Comparison of ENCODE assay signal across 11 cellular contexts in genomic region chr20:25254986-25255680, GRCh38. TPM values are rescaled to one million over a fixed set of nuclear protein-coding genes. Genes with fewer than 3 reads are reported as not detected.
A peak's percentile ranks its signal among the peaks of the same experiment; 100 is the strongest.
DNase-seq lines count a peak whose midpoint lies in the region; ATAC-seq and TF ChIP-seq lines count a peak whose summit lies in the region.
"Had no signal": no experiment of that assay in that cellular context is flagged by ENCODE, and none has a peak within 500 bp of the region (broad histone marks: within the 10 kb centered on the region; RNA-seq: fewer than 3 reads in every experiment).

No MANE protein-coding gene starts in this region.

- peak overlapping the region; percentile 50 for H3K4me2 ChIP-seq in neural progenitor cell

- H3K27me3 ChIP-seq in neural progenitor cell: no peaks in the 10 kb centered on the region

- ATAC-seq in activated CD8-positive, alpha-beta T cell treated with anti-CD3 and anti-CD28 coated beads for 36 hours: no peak
- no peak for ATAC-seq in GM21390 (IDR thresholded peaks at IDR 0.05; ENCODE audit: unreplicated experiment)
- ATAC-seq: activated naive CD4-positive, alpha-beta T cell treated with anti-CD3 and anti-CD28 coated beads, Interleukin-2, amount 50 U/mL, for 72 hours had no signal

- CTCF ChIA-PET in activated CD8-positive, alpha-beta T cell treated with anti-CD3 and anti-CD28 coated beads for 36 hours (lab: Charles Lee): no interaction called here

- H3K9ac ChIP-seq in neural progenitor cell: no peak overlapping the region

- peaks cover 50% of the 10 kb centered on the region for H3K4me1 ChIP-seq in neural progenitor cell

- H3K36me3 ChIP-seq in neural progenitor cell: peaks cover 2% of the 10 kb centered on the region

- intact Hi-C loops in head of caudate nucleus (cut with DNase I): no loop called here
- intact Hi-C loops in activated CD8-positive, alpha-beta T cell treated with anti-CD3 and anti-CD28 coated beads for 36 hours (cut with micrococcal nuclease): loop anchor here (5.0 kb wide), 1 partner anchor 58 kb away; the partner anchor contains the start of gene ENTPD6

- peaks cover 2% of the 10 kb centered on the region for H3K27me3 Mint-ChIP-seq in neural progenitor cell (ENCODE audit: insufficient read depth, low read depth)
- H3K27me3 Mint-ChIP-seq in activated CD8-positive, alpha-beta T cell treated with anti-CD3 and anti-CD28 coated beads for 36 hours: no peaks in the 10 kb centered on the region
- H3K27me3 Mint-ChIP-seq: B cell had no signal

- TF ChIP-seq CTCF in AG09309 (IDR thresholded peaks at IDR 0.05; ENCODE audit: control insufficient read depth, insufficient read depth, low read depth, low read length, missing control alignments) (peak; percentile 4), neural progenitor cell (IDR thresholded peaks at IDR 0.05) (no peak)
- no peak for TF ChIP-seq CTCF in activated CD8-positive, alpha-beta T cell treated with anti-CD3 and anti-CD28 coated beads for 36 hours (IDR thresholded peaks at IDR 0.05)

- H2AFZ ChIP-seq in neural progenitor cell (replicated peaks): no peak overlapping the region

- peaks cover 59% of the 10 kb centered on the region for H4K20me1 ChIP-seq in neural progenitor cell (ENCODE audit: low read depth)

- H3F3A ChIP-seq in neural progenitor cell (ENCODE audit: low read depth): peaks cover 20% of the 10 kb centered on the region

- H3K27ac Mint-ChIP-seq in neural progenitor cell: no peak overlapping the region
- no peak overlapping the region for H3K27ac Mint-ChIP-seq in activated CD8-positive, alpha-beta T cell treated with anti-CD3 and anti-CD28 coated beads for 36 hours
- H3K27ac Mint-ChIP-seq: B cell had no signal

- no peak overlapping the region for H3K4me3 Mint-ChIP-seq in neural progenitor cell
- H3K4me3 Mint-ChIP-seq in activated CD8-positive, alpha-beta T cell treated with anti-CD3 and anti-CD28 coated beads for 36 hours: no peak overlapping the region
- H3K4me3 Mint-ChIP-seq: B cell had no signal

- no peak for DNase-seq in AG09309 (ENCODE audit: low read depth)
- DNase-seq in SK-N-DZ (ENCODE audit: low spot score): peak; percentile 91
- DNase-seq in head of caudate nucleus: peak in 37 of 42 donors; percentile 34 to 88 (median 63)
- no peak for DNase-seq in neural progenitor cell (ENCODE audit: low spot score)
- DNase-seq in activated CD8-positive, alpha-beta T cell treated with anti-CD3 and anti-CD28 coated beads for 36 hours: no peak
- DNase-seq in COR-L47 (lab: John Stamatoyannopoulos, UW): no peak
- no peak for DNase-seq in NCI-H748 (lab: John Stamatoyannopoulos, UW; ENCODE audit: unreplicated experiment)
- DNase-seq: stimulated activated CD4-positive, alpha-beta T cell treated with anti-CD3 and anti-CD28 coated beads, Interleukin-1b, Interleukin-23, amount 100 ng/mL, for 48 hours had no signal

- H3K79me2 ChIP-seq in neural progenitor cell (ENCODE audit: low read depth): peaks cover 88% of the 10 kb centered on the region

- peaks cover 35% of the 10 kb centered on the region for H3K4me1 Mint-ChIP-seq in neural progenitor cell
- peaks cover 75% of the 10 kb centered on the region for H3K4me1 Mint-ChIP-seq in activated CD8-positive, alpha-beta T cell treated with anti-CD3 and anti-CD28 coated beads for 36 hours (ENCODE audit: low read depth)

- H3K36me3 Mint-ChIP-seq in neural progenitor cell: peaks cover 34% of the 10 kb centered on the region
- H3K36me3 Mint-ChIP-seq in activated CD8-positive, alpha-beta T cell treated with anti-CD3 and anti-CD28 coated beads for 36 hours (ENCODE audit: low read depth): peaks cover 17% of the 10 kb centered on the region
- H3K36me3 Mint-ChIP-seq: activated naive CD4-positive, alpha-beta T cell treated with anti-CD3 and anti-CD28 coated beads, Interleukin-2, amount 50 U/mL, for 72 hours had no signal

- POLR2A ChIA-PET in activated CD8-positive, alpha-beta T cell treated with anti-CD3 and anti-CD28 coated beads for 36 hours (lab: Charles Lee): interaction anchor here (6.3 kb wide), 1 partner anchor 7 kb away, joined by 41 read pairs; the partner anchor contains the start of gene PYGB

- no peaks in the 10 kb centered on the region for H3K9me3 ChIP-seq in neural progenitor cell (ENCODE audit: low read depth)

- H3K9me3 Mint-ChIP-seq in neural progenitor cell: peaks cover 13% of the 10 kb centered on the region
- H3K9me3 Mint-ChIP-seq in activated CD8-positive, alpha-beta T cell treated with anti-CD3 and anti-CD28 coated beads for 36 hours: no peaks in the 10 kb centered on the region
- H3K9me3 Mint-ChIP-seq: activated naive CD4-positive, alpha-beta T cell treated with anti-CD3 and anti-CD28 coated beads, Interleukin-2, amount 50 U/mL, for 72 hours had no signal

- H3K27ac ChIP-seq in neural progenitor cell: peak overlapping the region; percentile 39

- H3K4me3 ChIP-seq in AG09309 (ENCODE audit: control insufficient read depth, low read depth, low read length): no peak overlapping the region
- H3K4me3 ChIP-seq in neural progenitor cell: no peak overlapping the region

RNA-seq across cellular contexts. Expression of gene PYGB, which starts 7.2 kb away (rescaled TPM):
- polyA plus RNA-seq in SK-N-DZ (2014; cell fraction: cytosol; rRNA removed): 127 and 155 TPM in 2 replicates
- 212 and 244 TPM in 2 replicates for polyA plus RNA-seq in SK-N-DZ (2014; cell fraction: nucleus; rRNA removed)
- total RNA-seq in neural progenitor cell (ENCODE audit: low replicate concordance): 40.9 and 76.7 TPM in 2 replicates
- 10 to 100 TPM; 26.1 to 26.5 TPM for total RNA-seq in activated CD8-positive, alpha-beta T cell treated with anti-CD3 and anti-CD28 coated beads for 36 hours

RNA-seq across cellular contexts. Expression of gene ENTPD6, which starts 59.6 kb away (rescaled TPM):
- polyA plus RNA-seq in SK-N-DZ (2014; cell fraction: cytosol; rRNA removed): 58.0 and 61.2 TPM in 2 replicates
- polyA plus RNA-seq in SK-N-DZ (2014; cell fraction: nucleus; rRNA removed): 253 and 269 TPM in 2 replicates
- total RNA-seq in neural progenitor cell (ENCODE audit: low replicate concordance): 32.3 and 60.1 TPM in 2 replicates
- total RNA-seq in activated CD8-positive, alpha-beta T cell treated with anti-CD3 and anti-CD28 coated beads for 36 hours: 10 to 100 TPM; 39.4 to 42.8 TPM

Comparison
In these comparisons a context has a peak if more than half of its experiments do, and no peak if none do; other contexts are left out.
1. DNase-seq: peak in SK-N-DZ (single experiment) and head of caudate nucleus (37 of 42); none in AG09309 (single experiment), neural progenitor cell (single experiment), activated CD8-positive, alpha-beta T cell treated with anti-CD3 and anti-CD28 coated beads for 36 hours (single experiment), COR-L47 (single experiment) and NCI-H748 (single experiment).